ENCODE assay signal across 12 cellular contexts in the genomic region with DNA sequence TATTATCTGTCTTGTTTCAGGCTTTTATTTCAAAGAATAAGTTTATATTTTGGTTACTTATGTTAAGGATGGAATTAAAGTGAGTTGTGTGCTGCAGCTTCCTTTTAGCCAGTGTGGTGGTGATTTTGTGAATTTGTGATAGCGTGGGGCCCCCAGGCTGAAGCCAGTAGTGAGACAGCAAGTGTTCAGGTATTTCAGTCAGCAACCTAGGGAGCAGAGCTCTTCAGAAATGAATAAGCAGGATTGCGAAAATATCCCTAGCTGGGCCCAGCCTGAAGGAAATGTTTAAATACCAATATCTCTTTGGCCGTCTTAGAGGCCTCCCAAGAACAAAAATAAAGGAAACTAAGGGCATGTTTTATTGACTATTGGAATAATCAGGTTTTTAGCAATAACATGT.
DNase-seq lines count a peak whose midpoint lies in the region; ATAC-seq and TF ChIP-seq lines count a peak whose summit lies in the region.
"Had no signal": no experiment of that assay in that cellular context is flagged by ENCODE, and none has a peak within 500 bp of the region (broad histone marks: within the 10 kb centered on the region; RNA-seq: fewer than 3 reads in every experiment).

No MANE protein-coding gene starts in this region.

- H3K4me3 ChIP-seq in Panc1 (ENCODE audit: low read depth in 2 of 2, low read length in 2 of 2) (no peak overlapping the region), esophagus muscularis mucosa (no peak overlapping the region), coronary artery (no peak overlapping the region)

- H3K27me3 ChIP-seq in Panc1 (ENCODE audit: control insufficient read depth, insufficient read depth, low read length) (no peaks in the 10 kb centered on the region), esophagus muscularis mucosa (no peaks in the 10 kb centered on the region)
- H3K27me3 ChIP-seq: neutrophil had no signal

- WGBS in esophagus muscularis mucosa, result 55% methylated on average over 3 of the region's 3 CpGs

- H3K4me3 Mint-ChIP-seq in activated CD4-positive, alpha-beta T cell treated with anti-CD3 and anti-CD28 coated beads, Interleukin-2, amount 10 ng/mL, durations not matched to agents 7 days and 5 days, result no peak overlapping the region
- H3K4me3 Mint-ChIP-seq in stimulated activated memory B cell treated with anti-CD40 and anti-IgM and Interleukin-4, amounts not matched to agents 10 μg/mL and 1 μg/mL and 100 μg/mL, for 72 hours, result no peak overlapping the region

- POLR2A ChIA-PET in activated CD4-positive, alpha-beta T cell treated with anti-CD3 and anti-CD28 coated beads, Interleukin-2, amount 10 ng/mL, durations not matched to agents 7 days and 5 days (lab: Charles Lee), result interaction anchor here (1.0 kb wide), 1 partner anchor 125 kb away, joined by 3 read pairs; no protein-coding TSS in a partner anchor
- POLR2A ChIA-PET in Panc1 (lab: Charles Lee), result interaction anchor here (0.6 kb wide), 2 partner anchors 15 to 39 kb away, joined by 3 to 8 read pairs; no protein-coding TSS in a partner anchor

- CTCF ChIA-PET in activated CD4-positive, alpha-beta T cell treated with anti-CD3 and anti-CD28 coated beads, Interleukin-2, amount 10 ng/mL, durations not matched to agents 7 days and 5 days (lab: Charles Lee), result interaction anchor here (0.9 kb wide), 1 partner anchor 13 kb away, joined by 3 read pairs; no protein-coding TSS in a partner anchor
- CTCF ChIA-PET in Panc1 (lab: Charles Lee), result no interaction called here

- BruUV-seq in Panc1 (replicated peaks; lab: Mats Ljungman, UMichigan), result no TSS peak

- H3K36me3 ChIP-seq in Panc1 (ENCODE audit: control insufficient read depth, insufficient read depth, low read length) (no peaks in the 10 kb centered on the region), esophagus muscularis mucosa (no peaks in the 10 kb centered on the region)
- H3K36me3 ChIP-seq: neutrophil had no signal

- no peak for TF ChIP-seq POLR2A in esophagus muscularis mucosa (IDR thresholded peaks at IDR 0.05; ENCODE audit: low read depth)

- no peaks in the 10 kb centered on the region for H3K36me3 Mint-ChIP-seq in activated CD4-positive, alpha-beta T cell treated with anti-CD3 and anti-CD28 coated beads, Interleukin-2, amount 10 ng/mL, durations not matched to agents 7 days and 5 days (ENCODE audit: low read depth)
- H3K36me3 Mint-ChIP-seq in stimulated activated memory B cell treated with anti-CD40 and anti-IgM and Interleukin-4, amounts not matched to agents 10 μg/mL and 1 μg/mL and 100 μg/mL, for 72 hours, result no peaks in the 10 kb centered on the region

- H3K4me1 Mint-ChIP-seq in activated CD4-positive, alpha-beta T cell treated with anti-CD3 and anti-CD28 coated beads, Interleukin-2, amount 10 ng/mL, durations not matched to agents 7 days and 5 days, result peaks cover 39% of the 10 kb centered on the region
- H3K4me1 Mint-ChIP-seq in stimulated activated memory B cell treated with anti-CD40 and anti-IgM and Interleukin-4, amounts not matched to agents 10 μg/mL and 1 μg/mL and 100 μg/mL, for 72 hours, result peaks cover 11% of the 10 kb centered on the region

- no peak for DNase-seq in activated CD4-positive, alpha-beta T cell treated with anti-CD3 and anti-CD28 coated beads, Interleukin-2, amount 10 ng/mL, durations not matched to agents 7 days and 5 days
- no peak for DNase-seq in activated CD4-positive, alpha-beta T cell treated with anti-CD3 and anti-CD28 coated beads, Interleukin-2, amount 50 U/mL, for 1 hour
- DNase-seq in Panc1 (ENCODE audit: low read depth, low spot score) (no peak), esophagus muscularis mucosa (ENCODE audit: extremely low spot score) (no peak), renal cortical epithelial cell (ENCODE audit: low read depth) (peak; percentile 63), DMS 273 (lab: John Stamatoyannopoulos, UW; ENCODE audit: unreplicated experiment) (no peak), coronary artery (ENCODE audit: low spot score) (no peak)
- DNase-seq: activated CD8-positive, alpha-beta memory T cell treated with anti-CD3 and anti-CD28 coated beads, Interleukin-2, amount 50 U/mL, for 4 hours; central memory CD4-positive, alpha-beta T cell; stimulated activated CD4-positive, alpha-beta T cell treated with anti-CD3 and anti-CD28 coated beads, Interleukin-1b, Interleukin-23, amount 100 ng/mL, for 48 hours had no signal

- no peak for TF ChIP-seq EP300 in esophagus muscularis mucosa (IDR thresholded peaks at IDR 0.05)

- H3K4me1 ChIP-seq in Panc1 (ENCODE audit: control insufficient read depth, insufficient read depth, low read length) (peaks cover 19% of the 10 kb centered on the region), esophagus muscularis mucosa (peaks cover 4 to 23% (median 16%) of the 10 kb centered on the region in 4 donors)

- H3K27me3 Mint-ChIP-seq in activated CD4-positive, alpha-beta T cell treated with anti-CD3 and anti-CD28 coated beads, Interleukin-2, amount 10 ng/mL, durations not matched to agents 7 days and 5 days, result no peaks in the 10 kb centered on the region
- H3K27me3 Mint-ChIP-seq in stimulated activated memory B cell treated with anti-CD40 and anti-IgM and Interleukin-4, amounts not matched to agents 10 μg/mL and 1 μg/mL and 100 μg/mL, for 72 hours, result no peaks in the 10 kb centered on the region

- H3K27ac ChIP-seq in Panc1 (ENCODE audit: low read length), result peak overlapping the region; percentile 78
- peak overlapping the region; percentile 11 to 50 (median 44) for H3K27ac ChIP-seq in esophagus muscularis mucosa (replicated peaks in 1 of 4)
- no peak overlapping the region for H3K27ac ChIP-seq in coronary artery
- H3K27ac ChIP-seq: neutrophil had no signal

- in situ Hi-C loops in Panc1 (cut with HindIII; ENCODE audit: low pct_unique_long_range_greater_than_20kb, low sequenced_read_pairs), result no loop called here

- intact Hi-C loops in Panc1 (cut with micrococcal nuclease; ENCODE audit: unreplicated experiment), result no loop called here
- intact Hi-C loops in esophagus muscularis mucosa (cut with DNase I), result no loop called here

- no peak for TF ChIP-seq CTCF in Panc1 (IDR thresholded peaks at IDR 0.05)
- no peak for TF ChIP-seq CTCF in esophagus muscularis mucosa (IDR thresholded peaks at IDR 0.05)
- no peak for TF ChIP-seq CTCF in coronary artery (IDR thresholded peaks at IDR 0.05)

- peak overlapping the region; percentile 50 for H3K27ac Mint-ChIP-seq in activated CD4-positive, alpha-beta T cell treated with anti-CD3 and anti-CD28 coated beads, Interleukin-2, amount 10 ng/mL, durations not matched to agents 7 days and 5 days
- no peak overlapping the region for H3K27ac Mint-ChIP-seq in stimulated activated memory B cell treated with anti-CD40 and anti-IgM and Interleukin-4, amounts not matched to agents 10 μg/mL and 1 μg/mL and 100 μg/mL, for 72 hours

- H3K9me3 ChIP-seq in Panc1 (ENCODE audit: control insufficient read depth, insufficient read depth, low read depth, low read length) (no peaks in the 10 kb centered on the region), esophagus muscularis mucosa (no peaks in the 10 kb centered on the region)
- H3K9me3 ChIP-seq: neutrophil had no signal

- ATAC-seq in Panc1, result no peak
- no peak for ATAC-seq in stimulated activated memory B cell treated with anti-CD40 and anti-IgM and Interleukin-4, amounts not matched to agents 10 μg/mL and 1 μg/mL and 100 μg/mL, for 72 hours

- no peaks in the 10 kb centered on the region for H3K9me3 Mint-ChIP-seq in activated CD4-positive, alpha-beta T cell treated with anti-CD3 and anti-CD28 coated beads, Interleukin-2, amount 10 ng/mL, durations not matched to agents 7 days and 5 days
- H3K9me3 Mint-ChIP-seq in stimulated activated memory B cell treated with anti-CD40 and anti-IgM and Interleukin-4, amounts not matched to agents 10 μg/mL and 1 μg/mL and 100 μg/mL, for 72 hours, result no peaks in the 10 kb centered on the region

Comparison
In these comparisons a context has a peak if more than half of its experiments do, and no peak if none do; other contexts are left out.
1. H3K27ac ChIP-seq: peak in Panc1 (single experiment) and esophagus muscularis mucosa (4 of 4); none in coronary artery (0 of 2).